14 cellular contexts compared by ENCODE assay signal in the genomic region with DNA sequence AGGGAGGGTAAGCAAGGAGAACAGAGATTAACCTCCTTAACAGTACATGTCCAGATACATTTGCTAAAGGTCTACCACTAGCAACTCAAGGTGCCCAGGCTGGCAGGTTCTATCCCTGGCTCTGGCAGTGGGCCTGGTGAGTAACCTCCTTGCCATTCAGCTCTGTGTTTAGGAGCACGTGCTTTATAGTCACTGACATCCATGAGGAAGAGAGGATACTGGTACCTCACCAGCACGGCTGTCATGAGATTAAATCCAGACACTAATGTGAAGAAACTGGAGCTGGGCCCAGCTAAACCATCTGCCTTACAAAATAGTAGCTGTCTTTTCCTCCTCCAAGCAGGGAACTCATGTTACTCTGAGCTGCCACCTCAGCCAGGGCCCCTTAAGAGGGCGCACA. TPM values are rescaled to one million over a fixed set of nuclear protein-coding genes. Genes with fewer than 3 reads are reported as not detected.
A peak's percentile ranks its signal among the peaks of the same experiment; 100 is the strongest.
DNase-seq lines count a peak whose midpoint lies in the region; ATAC-seq, FAIRE-seq and TF ChIP-seq lines count a peak whose summit lies in the region.
"Had no signal": no experiment of that assay in that cellular context is flagged by ENCODE, and none has a peak within 500 bp of the region (broad histone marks: within the 10 kb centered on the region; RNA-seq: fewer than 3 reads in every experiment).

No MANE protein-coding gene starts in this region.

- no peak for FAIRE-seq in kidney (lab: Jason Lieb, UNC)
- FAIRE-seq: G401.6 had no signal

- H3K36me3 Mint-ChIP-seq in HFFc6 (ENCODE audit: low read depth) = no peaks in the 10 kb centered on the region
- no peaks in the 10 kb centered on the region for H3K36me3 Mint-ChIP-seq in naive thymus-derived CD4-positive, alpha-beta T cell
- H3K36me3 Mint-ChIP-seq: activated naive CD8-positive, alpha-beta T cell had no signal

- no peak overlapping the region for H3K9ac ChIP-seq in kidney (ENCODE audit: low read length in 2 of 2)
- H3K9ac ChIP-seq: BLaER1 had no signal

- H3K4me3 Mint-ChIP-seq in HFFc6 = peak overlapping the region; percentile 46; the same call in 1 of the 2 replicates
- H3K4me3 Mint-ChIP-seq in naive thymus-derived CD4-positive, alpha-beta T cell = no peak overlapping the region
- H3K4me3 Mint-ChIP-seq: activated naive CD8-positive, alpha-beta T cell had no signal

- CTCF ChIA-PET in naive thymus-derived CD4-positive, alpha-beta T cell (lab: Charles Lee) = no interaction called here

- no peak for TF ChIP-seq CTCF in HFFc6 (IDR thresholded peaks at IDR 0.05)
- no peak for TF ChIP-seq CTCF in breast epithelium (IDR thresholded peaks at IDR 0.05)
- TF ChIP-seq CTCF in kidney (IDR thresholded peaks at IDR 0.05; ENCODE audit: borderline replicate concordance, extremely low read depth, insufficient read depth) = no peak

- peak overlapping the region; percentile 53 to 80 for H3K27ac ChIP-seq in breast epithelium
- H3K27ac ChIP-seq in kidney (ENCODE audit: low read depth in 2 of 2, low read length in 2 of 2) = no peak overlapping the region
- H3K27ac ChIP-seq in naive thymus-derived CD4-positive, alpha-beta T cell (ENCODE audit: low read depth, low read length) = no peak overlapping the region
- H3K27ac ChIP-seq: BLaER1 had no signal

- TF ChIP-seq POLR2A in breast epithelium (IDR thresholded peaks at IDR 0.05) = no peak

- H3K36me3 ChIP-seq in breast epithelium = no peaks in the 10 kb centered on the region
- H3K36me3 ChIP-seq in kidney (ENCODE audit: control insufficient read depth in 1 of 2, insufficient read depth in 2 of 2, low read length in 2 of 2) = no peaks in the 10 kb centered on the region
- H3K36me3 ChIP-seq in naive thymus-derived CD4-positive, alpha-beta T cell (ENCODE audit: control insufficient read depth in 2 of 3, insufficient read depth in 3 of 3, low read length in 3 of 3) = no peaks in the 10 kb centered on the region
- H3K36me3 ChIP-seq: BLaER1 had no signal

- POLR2A ChIA-PET in naive thymus-derived CD4-positive, alpha-beta T cell (lab: Charles Lee) = no interaction called here

- DNase-seq in AG08395 (ENCODE audit: low spot score) (peak; percentile 62), HFFc6 (peak; percentile 69), breast epithelium (ENCODE audit: low spot score in 2 of 2) (no peak), lung microvascular endothelial cell (ENCODE audit: low read depth in 2 of 2) (peak; percentile 23 to 69), kidney (no peak), amniotic stem cell (lab: John Stamatoyannopoulos, UW) (no peak), HT-29 (ENCODE audit: low spot score) (no peak)
- no peak for DNase-seq in naive thymus-derived CD4-positive, alpha-beta T cell
- DNase-seq: T1000 had no signal

- intact Hi-C loops in breast epithelium (cut with DNase I; ENCODE audit: low total_unique reads) (no loop called here), kidney (cut with DNase I) (no loop called here)
- intact Hi-C loops in naive thymus-derived CD4-positive, alpha-beta T cell (cut with micrococcal nuclease) = loop anchor here (5.0 to 10.0 kb wide), 5 partner anchors 51 to 608 kb away; a partner anchor contains a TSS

- no peaks in the 10 kb centered on the region for H3K27me3 Mint-ChIP-seq in HFFc6 (ENCODE audit: insufficient read depth)
- H3K27me3 Mint-ChIP-seq in naive thymus-derived CD4-positive, alpha-beta T cell = no peaks in the 10 kb centered on the region
- H3K27me3 Mint-ChIP-seq: activated naive CD8-positive, alpha-beta T cell had no signal

- H3K4me1 Mint-ChIP-seq in HFFc6 (ENCODE audit: low read depth) = peaks cover 20% of the 10 kb centered on the region
- peaks cover 0 to 17% (median 7%) of the 10 kb centered on the region in 7 donors for H3K4me1 Mint-ChIP-seq in naive thymus-derived CD4-positive, alpha-beta T cell

- no peak overlapping the region for H3K4me3 ChIP-seq in breast epithelium
- no peak overlapping the region for H3K4me3 ChIP-seq in kidney (ENCODE audit: low read length in 2 of 2)
- no peak overlapping the region for H3K4me3 ChIP-seq in naive thymus-derived CD4-positive, alpha-beta T cell (ENCODE audit: low read length)
- H3K4me3 ChIP-seq: BLaER1, dorsolateral prefrontal cortex had no signal

- ATAC-seq in naive thymus-derived CD4-positive, alpha-beta T cell = no peak
- ATAC-seq: Panc1 had no signal

- H3K9me3 Mint-ChIP-seq in HFFc6 = no peaks in the 10 kb centered on the region
- H3K9me3 Mint-ChIP-seq in naive thymus-derived CD4-positive, alpha-beta T cell = no peaks in the 10 kb centered on the region

- no peaks in the 10 kb centered on the region for H3K9me3 ChIP-seq in breast epithelium
- H3K9me3 ChIP-seq in kidney (ENCODE audit: control insufficient read depth in 1 of 2, low read length in 2 of 2) = no peaks in the 10 kb centered on the region
- H3K9me3 ChIP-seq in naive thymus-derived CD4-positive, alpha-beta T cell (ENCODE audit: control insufficient read depth in 2 of 3, low read length in 3 of 3) = no peaks in the 10 kb centered on the region
- H3K9me3 ChIP-seq: BLaER1 had no signal

- peak overlapping the region; percentile 88 for H3K27ac Mint-ChIP-seq in HFFc6
- no peak overlapping the region for H3K27ac Mint-ChIP-seq in naive thymus-derived CD4-positive, alpha-beta T cell
- H3K27ac Mint-ChIP-seq: activated naive CD8-positive, alpha-beta T cell had no signal

- H3K27me3 ChIP-seq in breast epithelium = peaks cover 0 to 30% of the 10 kb centered on the region in 2 donors
- no peaks in the 10 kb centered on the region for H3K27me3 ChIP-seq in naive thymus-derived CD4-positive, alpha-beta T cell (ENCODE audit: control insufficient read depth in 2 of 2, insufficient read depth in 2 of 2, low read length in 2 of 2)
- H3K27me3 ChIP-seq: BLaER1 had no signal

- H3K4me1 ChIP-seq in breast epithelium (no peaks in the 10 kb centered on the region), kidney (ENCODE audit: control insufficient read depth in 1 of 2, insufficient read depth in 1 of 2, low read depth in 1 of 2, low read length in 2 of 2) (no peaks in the 10 kb centered on the region)
- no peaks in the 10 kb centered on the region for H3K4me1 ChIP-seq in naive thymus-derived CD4-positive, alpha-beta T cell (ENCODE audit: control insufficient read depth in 2 of 2, insufficient read depth in 2 of 2, low read length in 2 of 2)

RNA-seq across cellular contexts. Expression of a gene that starts 45.3 kb away (rescaled TPM):
- 1 to 10 TPM; 1.9 to 5.7 (median 5.4) TPM for total RNA-seq in HFFc6 (2021; fragmentation: NEBNext Ultra II Directional; extraction: Animal tissue kit (Norgen Biotek cat#: 25700))
- total RNA-seq in breast epithelium = 1 to 10 TPM; 1.8 to 4.3 (median 4.2) TPM
- total RNA-seq in lung microvascular endothelial cell = 2.6 and 4.4 TPM in 2 replicates
- total RNA-seq in kidney = 4.5 TPM
- 4.3 TPM for polyA plus RNA-seq in kidney (ENCODE audit: insufficient read depth, low read depth, low replicate concordance)
- total RNA-seq in HT-29 (2014; rRNA removed; shearing (Covaris generic)) = 0.03 and 1.1 TPM in 2 replicates
- total RNA-seq in naive thymus-derived CD4-positive, alpha-beta T cell = 1 to 10 TPM; 1.5 to 3.5 (median 1.9) TPM
- polyA plus RNA-seq in naive thymus-derived CD4-positive, alpha-beta T cell = 1 to 10 TPM in 1 of 2 donors, under 1 TPM in 1; 0.39 to 1.4 TPM

RNA-seq across cellular contexts. Expression of a gene that starts 53.5 kb away (rescaled TPM):
- total RNA-seq in HFFc6 (2021; fragmentation: NEBNext Ultra II Directional; extraction: Animal tissue kit (Norgen Biotek cat#: 25700)) = 10 to 100 TPM in 4 of 6 experiments, 1 to 10 TPM in 2; 7.9 to 15.0 (median 12.4) TPM
- 10 to 100 TPM in 2 of 3 donors, 1 to 10 TPM in 1; 8.0 to 16.2 (median 13.1) TPM for total RNA-seq in breast epithelium
- total RNA-seq in lung microvascular endothelial cell = 9.8 and 10.9 TPM in 2 replicates
- 11.4 TPM for total RNA-seq in kidney
- 12.4 TPM for polyA plus RNA-seq in kidney (ENCODE audit: insufficient read depth, low read depth, low replicate concordance)
- 0.31 and 0.41 TPM in 2 replicates for total RNA-seq in HT-29 (2014; rRNA removed; shearing (Covaris generic))
- total RNA-seq in naive thymus-derived CD4-positive, alpha-beta T cell = 1 to 10 TPM in 4 of 5 experiments, under 1 TPM in 1; 0.29 to 5.7 (median 2.1) TPM
- 1 to 10 TPM; 4.4 to 9.3 TPM for polyA plus RNA-seq in naive thymus-derived CD4-positive, alpha-beta T cell

Comparison
In these comparisons a context has a peak if more than half of its experiments do, and no peak if none do; other contexts are left out.
1. DNase-seq: peak in AG08395 (single experiment), HFFc6 (single experiment) and lung microvascular endothelial cell (2 of 2); none in breast epithelium (0 of 2), kidney (single experiment), amniotic stem cell (single experiment), HT-29 (single experiment) and naive thymus-derived CD4-positive, alpha-beta T cell (0 of 9).
2. H3K27ac ChIP-seq: peak in breast epithelium (2 of 2); none in kidney (0 of 2) and naive thymus-derived CD4-positive, alpha-beta T cell (single experiment).
3. intact Hi-C loops: an anchor here in naive thymus-derived CD4-positive, alpha-beta T cell (5.0 to 10.0 kb wide); none called in breast epithelium and kidney.